ENCODE assay signal across 8 cellular contexts in genomic region chr6:89834884-89835792, GRCh38. TPM values are rescaled to one million over a fixed set of nuclear protein-coding genes. Genes with fewer than 3 reads are reported as not detected.
A peak's percentile ranks its signal among the peaks of the same experiment; 100 is the strongest.
DNase-seq lines count a peak whose midpoint lies in the region; ATAC-seq and TF ChIP-seq lines count a peak whose summit lies in the region.

No MANE protein-coding gene starts in this region.

- ATAC-seq in HG03025 (IDR thresholded peaks at IDR 0.05; ENCODE audit: low FRiP score, unreplicated experiment): peak; percentile 98
- ATAC-seq in activated CD8-positive, alpha-beta T cell treated with anti-CD3 and anti-CD28 coated beads, Interleukin-2, amount 10 ng/mL, durations not matched to agents 7 days and 5 days: peak; percentile 86
- peak; percentile 99 for ATAC-seq in stimulated activated memory B cell treated with anti-CD40 and anti-IgM and Interleukin-4, amounts not matched to agents 10 μg/mL and 1 μg/mL and 100 μg/mL, for 72 hours

- no peaks in the 10 kb centered on the region for H3K27me3 ChIP-seq in breast epithelium

- no peaks in the 10 kb centered on the region for H3K9me3 ChIP-seq in breast epithelium

- peak; percentile 20 for DNase-seq in activated T-cell treated with anti-CD3 and anti-CD28 coated beads for 24 hours (ENCODE audit: low read depth)
- DNase-seq in activated T-cell treated with anti-CD3 and anti-CD28 coated beads for 4 hours: no peak
- peak; percentile 57 for DNase-seq in activated CD8-positive, alpha-beta T cell treated with anti-CD3 and anti-CD28 coated beads, Interleukin-2, amount 10 ng/mL, durations not matched to agents 7 days and 5 days
- DNase-seq in breast epithelium (ENCODE audit: low spot score in 2 of 2): no peak
- no peak for DNase-seq in SKM-1 treated with dmso at 0.1 percent for 144 hours (lab: John Stamatoyannopoulos, UW; ENCODE audit: unreplicated experiment)
- DNase-seq in AG20443 (ENCODE audit: low spot score): no peak

- no peak for TF ChIP-seq CTCF in breast epithelium (IDR thresholded peaks at IDR 0.05)

- H3K4me1 ChIP-seq in breast epithelium: no peaks in the 10 kb centered on the region

- CTCF ChIA-PET in activated CD8-positive, alpha-beta T cell treated with anti-CD3 and anti-CD28 coated beads, Interleukin-2, amount 10 ng/mL, durations not matched to agents 7 days and 5 days (lab: Charles Lee): no interaction called here

- POLR2A ChIA-PET in activated CD8-positive, alpha-beta T cell treated with anti-CD3 and anti-CD28 coated beads, Interleukin-2, amount 10 ng/mL, durations not matched to agents 7 days and 5 days (lab: Charles Lee): no interaction called here

- no peak for TF ChIP-seq POLR2A in breast epithelium (IDR thresholded peaks at IDR 0.05)

- intact Hi-C loops in breast epithelium (cut with DNase I; ENCODE audit: low total_unique reads): no loop called here

- peak overlapping the region; percentile 85 for H3K27ac Mint-ChIP-seq in activated CD8-positive, alpha-beta T cell treated with anti-CD3 and anti-CD28 coated beads, Interleukin-2, amount 10 ng/mL, durations not matched to agents 7 days and 5 days
- peak overlapping the region; percentile 88 for H3K27ac Mint-ChIP-seq in stimulated activated memory B cell treated with anti-CD40 and anti-IgM and Interleukin-4, amounts not matched to agents 10 μg/mL and 1 μg/mL and 100 μg/mL, for 72 hours

- no peak overlapping the region for H3K27ac ChIP-seq in breast epithelium

- H3K4me3 Mint-ChIP-seq in activated CD8-positive, alpha-beta T cell treated with anti-CD3 and anti-CD28 coated beads, Interleukin-2, amount 10 ng/mL, durations not matched to agents 7 days and 5 days: peak overlapping the region; percentile 64
- peak overlapping the region; percentile 42 for H3K4me3 Mint-ChIP-seq in stimulated activated memory B cell treated with anti-CD40 and anti-IgM and Interleukin-4, amounts not matched to agents 10 μg/mL and 1 μg/mL and 100 μg/mL, for 72 hours

- no peaks in the 10 kb centered on the region for H3K9me3 Mint-ChIP-seq in activated CD8-positive, alpha-beta T cell treated with anti-CD3 and anti-CD28 coated beads, Interleukin-2, amount 10 ng/mL, durations not matched to agents 7 days and 5 days (ENCODE audit: insufficient read depth)
- H3K9me3 Mint-ChIP-seq in stimulated activated memory B cell treated with anti-CD40 and anti-IgM and Interleukin-4, amounts not matched to agents 10 μg/mL and 1 μg/mL and 100 μg/mL, for 72 hours: no peaks in the 10 kb centered on the region

- H3K4me1 Mint-ChIP-seq in activated CD8-positive, alpha-beta T cell treated with anti-CD3 and anti-CD28 coated beads, Interleukin-2, amount 10 ng/mL, durations not matched to agents 7 days and 5 days (ENCODE audit: low read depth): peaks cover 66% of the 10 kb centered on the region
- H3K4me1 Mint-ChIP-seq in stimulated activated memory B cell treated with anti-CD40 and anti-IgM and Interleukin-4, amounts not matched to agents 10 μg/mL and 1 μg/mL and 100 μg/mL, for 72 hours: peaks cover 58% of the 10 kb centered on the region

- no peaks in the 10 kb centered on the region for H3K36me3 ChIP-seq in breast epithelium

- peaks cover 73% of the 10 kb centered on the region for H3K36me3 Mint-ChIP-seq in activated CD8-positive, alpha-beta T cell treated with anti-CD3 and anti-CD28 coated beads, Interleukin-2, amount 10 ng/mL, durations not matched to agents 7 days and 5 days (ENCODE audit: low read depth)
- peaks cover 58% of the 10 kb centered on the region for H3K36me3 Mint-ChIP-seq in stimulated activated memory B cell treated with anti-CD40 and anti-IgM and Interleukin-4, amounts not matched to agents 10 μg/mL and 1 μg/mL and 100 μg/mL, for 72 hours

- no peak overlapping the region for H3K4me3 ChIP-seq in breast epithelium

- no peaks in the 10 kb centered on the region for H3K27me3 Mint-ChIP-seq in activated CD8-positive, alpha-beta T cell treated with anti-CD3 and anti-CD28 coated beads, Interleukin-2, amount 10 ng/mL, durations not matched to agents 7 days and 5 days (ENCODE audit: low read depth)
- H3K27me3 Mint-ChIP-seq in stimulated activated memory B cell treated with anti-CD40 and anti-IgM and Interleukin-4, amounts not matched to agents 10 μg/mL and 1 μg/mL and 100 μg/mL, for 72 hours: no peaks in the 10 kb centered on the region

RNA-seq across cellular contexts. Expression of gene CASP8AP2, which starts 5.5 kb away (rescaled TPM):
- 10 to 100 TPM; 42.5 to 47.3 TPM for total RNA-seq in activated CD8-positive, alpha-beta T cell treated with anti-CD3 and anti-CD28 coated beads, Interleukin-2, amount 10 ng/mL, durations not matched to agents 7 days and 5 days
- total RNA-seq in breast epithelium: 10 to 100 TPM; 16.0 to 24.9 (median 17.7) TPM

RNA-seq across cellular contexts. Expression of gene MDN1, which starts 15.5 kb away (rescaled TPM):
- 10 to 100 TPM; 58.2 to 64.7 TPM for total RNA-seq in activated CD8-positive, alpha-beta T cell treated with anti-CD3 and anti-CD28 coated beads, Interleukin-2, amount 10 ng/mL, durations not matched to agents 7 days and 5 days
- total RNA-seq in breast epithelium: 10 to 100 TPM; 24.6 to 38.8 (median 38.0) TPM

RNA-seq across cellular contexts. Expression of gene GJA10, which starts 59.1 kb away (rescaled TPM):
- not detected for total RNA-seq in activated CD8-positive, alpha-beta T cell treated with anti-CD3 and anti-CD28 coated beads, Interleukin-2, amount 10 ng/mL, durations not matched to agents 7 days and 5 days
- not detected for total RNA-seq in breast epithelium

Comparison
In these comparisons a context has a peak if more than half of its experiments do, and no peak if none do; other contexts are left out.
1. DNase-seq: peak in activated T-cell treated with anti-CD3 and anti-CD28 coated beads for 24 hours (single experiment) and activated CD8-positive, alpha-beta T cell treated with anti-CD3 and anti-CD28 coated beads, Interleukin-2, amount 10 ng/mL, durations not matched to agents 7 days and 5 days (single experiment); none in activated T-cell treated with anti-CD3 and anti-CD28 coated beads for 4 hours (single experiment), breast epithelium (0 of 2), SKM-1 treated with dmso at 0.1 percent for 144 hours (single experiment) and AG20443 (single experiment).
2. Peak in every context shown above with its lines, with median percentiles within 50 percentile points of each other: ATAC-seq.